Comparison of ENCODE assay signal across 15 cellular contexts in the genomic region with DNA sequence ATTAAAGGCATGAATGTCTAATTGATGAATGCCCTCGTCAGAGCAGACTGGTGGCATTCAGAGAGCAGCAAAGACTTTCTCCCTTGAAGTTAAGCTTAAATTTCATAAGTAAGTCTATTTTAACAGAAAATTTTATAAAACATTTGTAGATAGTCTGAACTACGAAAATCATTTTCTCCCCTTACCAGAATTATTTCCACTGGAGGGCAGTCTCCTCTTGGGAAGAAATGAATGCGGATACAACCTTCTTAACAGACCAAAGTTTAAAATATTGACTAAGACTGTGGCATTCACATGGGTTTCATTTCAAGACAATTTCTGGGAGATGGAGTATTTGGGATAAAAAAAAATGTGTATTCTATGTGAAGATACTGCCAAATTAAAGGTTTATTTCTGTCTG.
DNase-seq lines count a peak whose midpoint lies in the region; ATAC-seq and TF ChIP-seq lines count a peak whose summit lies in the region.
"Had no signal": no experiment of that assay in that cellular context is flagged by ENCODE, and none has a peak within 500 bp of the region (broad histone marks: within the 10 kb centered on the region; RNA-seq: fewer than 3 reads in every experiment).

No MANE protein-coding gene starts in this region.

- DNase-seq in NCI-H146 treated with DMSO at 0.1 percent for 48 hours (lab: John Stamatoyannopoulos, UW; ENCODE audit: unreplicated experiment) (peak; percentile 1), NCI-H146 (lab: John Stamatoyannopoulos, UW) (no peak), RWPE2 (ENCODE audit: low spot score) (no peak), fibroblast of the conjunctiva (ENCODE audit: low read depth) (peak; percentile 23), progenitor cell of endocrine pancreas (ENCODE audit: low spot score, unreplicated experiment) (no peak), ureter (ENCODE audit: low spot score) (no peak), NCI-H526 treated with DMSO at 0.1 percent for 48 hours (lab: John Stamatoyannopoulos, UW) (no peak), G401 (ENCODE audit: low spot score) (no peak)
- DNase-seq: activated naive CD8-positive, alpha-beta T cell treated with anti-CD3 and anti-CD28 coated beads, Interleukin-2, amount 10 ng/mL, durations not matched to agents 7 days and 5 days; DND-41; islet precursor cell; nucleus accumbens; stimulated activated CD4-positive, alpha-beta T cell treated with anti-CD3 and anti-CD28 coated beads, Interleukin-1b, Interleukin-23, amount 100 ng/mL, for 48 hours; stimulated activated naive CD4-positive, alpha-beta T cell treated with Interleukin-2 at 50 U/mL for 16 hours had no signal

- H3K4me3 ChIP-seq in RWPE2 (ENCODE audit: severe bottlenecking) = no peak overlapping the region

- H3K9me3 Mint-ChIP-seq in progenitor cell of endocrine pancreas (ENCODE audit: low read depth) = no peaks in the 10 kb centered on the region
- H3K9me3 Mint-ChIP-seq: T-helper 2 cell treated with Interferon-gamma antibody and Interleukin-4, amounts not matched to agents 5 μg/mL and 100 μg/mL, for 36 hours had no signal

- no peak overlapping the region for H3K4me3 Mint-ChIP-seq in progenitor cell of endocrine pancreas (ENCODE audit: low read depth)
- H3K4me3 Mint-ChIP-seq: activated naive CD8-positive, alpha-beta T cell treated with anti-CD3 and anti-CD28 coated beads, Interleukin-2, amount 10 ng/mL, durations not matched to agents 7 days and 5 days; T-helper 2 cell treated with Interferon-gamma antibody and Interleukin-4, amounts not matched to agents 5 μg/mL and 100 μg/mL, for 36 hours had no signal

- peaks cover 7% of the 10 kb centered on the region for H3K4me1 ChIP-seq in RWPE2 (ENCODE audit: insufficient read depth, poor library complexity, severe bottlenecking)

- no peaks in the 10 kb centered on the region for H3K36me3 Mint-ChIP-seq in progenitor cell of endocrine pancreas (ENCODE audit: insufficient read depth)
- H3K36me3 Mint-ChIP-seq: activated naive CD8-positive, alpha-beta T cell treated with anti-CD3 and anti-CD28 coated beads, Interleukin-2, amount 10 ng/mL, durations not matched to agents 7 days and 5 days had no signal

- no peaks in the 10 kb centered on the region for H3K27me3 Mint-ChIP-seq in progenitor cell of endocrine pancreas
- H3K27me3 Mint-ChIP-seq: activated naive CD8-positive, alpha-beta T cell treated with anti-CD3 and anti-CD28 coated beads, Interleukin-2, amount 10 ng/mL, durations not matched to agents 7 days and 5 days had no signal

- H3K9me3 ChIP-seq in RWPE2 (ENCODE audit: severe bottlenecking) = no peaks in the 10 kb centered on the region

- H3K36me3 ChIP-seq in RWPE2 (ENCODE audit: low read depth) = no peaks in the 10 kb centered on the region

- peak; percentile 29 for TF ChIP-seq CTCF in RWPE2 (IDR thresholded peaks at IDR 0.05; ENCODE audit: poor library complexity, severe bottlenecking)
- peak; percentile 43 for TF ChIP-seq CTCF in progenitor cell of endocrine pancreas (IDR thresholded peaks at IDR 0.05; ENCODE audit: unreplicated experiment)

- in situ Hi-C loops in G401 (cut with HindIII; ENCODE audit: low sequenced_read_pairs) = no loop called here

- ATAC-seq in RWPE2 (ENCODE audit: low read depth) = no peak

- no peak overlapping the region for H3K27ac Mint-ChIP-seq in progenitor cell of endocrine pancreas
- H3K27ac Mint-ChIP-seq: activated naive CD8-positive, alpha-beta T cell treated with anti-CD3 and anti-CD28 coated beads, Interleukin-2, amount 10 ng/mL, durations not matched to agents 7 days and 5 days; T-helper 2 cell treated with Interferon-gamma antibody and Interleukin-4, amounts not matched to agents 5 μg/mL and 100 μg/mL, for 36 hours had no signal

- H3K4me1 Mint-ChIP-seq in progenitor cell of endocrine pancreas (ENCODE audit: low read depth) = no peaks in the 10 kb centered on the region
- H3K4me1 Mint-ChIP-seq: activated naive CD8-positive, alpha-beta T cell treated with anti-CD3 and anti-CD28 coated beads, Interleukin-2, amount 10 ng/mL, durations not matched to agents 7 days and 5 days had no signal

- H3K27ac ChIP-seq in RWPE2 (ENCODE audit: poor library complexity, severe bottlenecking) = no peak overlapping the region

- H3K27me3 ChIP-seq in RWPE2 (ENCODE audit: insufficient read depth, poor library complexity, severe bottlenecking) = no peaks in the 10 kb centered on the region

Comparison
In these comparisons a context has a peak if more than half of its experiments do, and no peak if none do; other contexts are left out.
1. DNase-seq: peak in NCI-H146 treated with DMSO at 0.1 percent for 48 hours (single experiment) and fibroblast of the conjunctiva (single experiment); none in NCI-H146 (single experiment), RWPE2 (single experiment), progenitor cell of endocrine pancreas (single experiment), ureter (single experiment), NCI-H526 treated with DMSO at 0.1 percent for 48 hours (single experiment) and G401 (single experiment).